8 cellular contexts compared by ENCODE assay signal in the genomic region with DNA sequence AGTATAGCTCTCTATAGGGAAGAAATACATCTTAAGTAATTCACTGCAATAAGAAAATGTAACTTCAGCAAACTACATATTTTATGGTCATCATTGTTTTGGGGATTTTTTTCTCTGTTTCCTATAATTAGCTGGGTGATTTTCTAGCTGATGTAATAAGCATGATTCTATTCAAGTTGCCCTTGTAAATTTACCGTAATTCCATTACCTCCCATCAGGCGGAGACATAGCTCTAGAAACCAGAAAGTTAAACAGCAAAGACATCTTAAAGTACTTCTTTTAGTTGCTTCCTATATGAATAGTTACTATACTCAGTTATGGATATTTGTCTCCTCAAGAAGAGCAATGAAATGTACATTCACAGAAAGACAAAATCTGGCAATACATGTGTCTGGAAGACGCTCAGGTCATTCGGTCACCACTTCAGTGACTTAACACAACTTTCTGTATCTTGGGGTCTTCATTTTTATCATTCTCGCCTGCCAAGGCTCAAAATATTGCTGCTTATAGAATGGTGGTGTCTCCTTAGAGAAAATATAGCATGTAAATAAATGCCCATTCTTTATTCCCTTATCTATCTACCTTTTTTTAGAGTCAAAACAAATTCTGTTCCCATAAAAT.
DNase-seq lines count a peak whose midpoint lies in the region; ATAC-seq and TF ChIP-seq lines count a peak whose summit lies in the region.

No MANE protein-coding gene starts in this region.

- H3K27me3 ChIP-seq in DND-41 (ENCODE audit: insufficient read depth, low read length, poor library complexity) (no peaks in the 10 kb centered on the region), HL-60 (ENCODE audit: insufficient read depth, poor library complexity, severe bottlenecking) (peaks cover 2% of the 10 kb centered on the region), gastroesophageal sphincter (no peaks in the 10 kb centered on the region), testis (no peaks in the 10 kb centered on the region)

- no peak for DNase-seq in DND-41
- DNase-seq in HL-60 (ENCODE audit: low read depth in 1 of 2, low spot score in 1 of 2), result peak in 1 of 2 experiments; percentile 27
- DNase-seq in RPMI7951 (ENCODE audit: low read depth), result peak; percentile 61
- no peak for DNase-seq in NCI-H2029 treated with DMSO at 0.1 percent for 48 hours (lab: John Stamatoyannopoulos, UW)
- no peak for DNase-seq in testis
- no peak for DNase-seq in NCI-H345 (lab: John Stamatoyannopoulos, UW)

- H3K4me3 ChIP-seq in DND-41 (ENCODE audit: low read depth in 1 of 2, low read length in 2 of 2), result no peak overlapping the region
- H3K4me3 ChIP-seq in HL-60 (replicated peaks; ENCODE audit: insufficient read depth, low read length), result no peak overlapping the region
- no peak overlapping the region for H3K4me3 ChIP-seq in gastroesophageal sphincter
- H3K4me3 ChIP-seq in testis, result no peak overlapping the region

- H3K4me1 ChIP-seq in DND-41 (ENCODE audit: insufficient read depth, low read length) (no peaks in the 10 kb centered on the region), gastroesophageal sphincter (no peaks in the 10 kb centered on the region), testis (no peaks in the 10 kb centered on the region)

- 60 to 63% methylated on average over 5 of the region's 5 CpGs for WGBS in gastroesophageal sphincter (ENCODE audit: low coverage in 1 of 2), 2 donors
- 82 to 87% methylated on average over 5 of the region's 5 CpGs for WGBS in testis, 2 donors

- no peak overlapping the region for H2AFZ ChIP-seq in DND-41 (ENCODE audit: low read depth, low read length)

- no peaks in the 10 kb centered on the region for H3K9me3 ChIP-seq in DND-41 (ENCODE audit: insufficient read depth, low read length, severe bottlenecking)
- no peaks in the 10 kb centered on the region for H3K9me3 ChIP-seq in gastroesophageal sphincter
- H3K9me3 ChIP-seq in testis, result no peaks in the 10 kb centered on the region

- TF ChIP-seq CTCF in DND-41 (IDR thresholded peaks at IDR 0.05; ENCODE audit: borderline replicate concordance, extremely low read depth, low read length, poor library complexity, severe bottlenecking) (peak; percentile 59), HL-60 (IDR thresholded peaks at IDR 0.05; ENCODE audit: insufficient read depth, low read length) (peak; percentile 26), gastroesophageal sphincter (IDR thresholded peaks at IDR 0.05) (peak; percentile 5 to 40 (median 30)), testis (IDR thresholded peaks at IDR 0.05) (peak in 1 of 3 experiments; percentile 27)

- intact Hi-C loops in testis (cut with DNase I; ENCODE audit: low total_unique reads), result no loop called here

- H3K9ac ChIP-seq in DND-41 (ENCODE audit: low read depth, low read length), result no peak overlapping the region

- TF ChIP-seq POLR2A in gastroesophageal sphincter (IDR thresholded peaks at IDR 0.05) (no peak), testis (IDR thresholded peaks at IDR 0.05) (no peak)

- ATAC-seq in DND-41 (ENCODE audit: insufficient read depth, low read depth) (0 out of 3 replicates have a peak, but pooled peaks have one; percentile 52), GM19467 (IDR thresholded peaks at IDR 0.05; ENCODE audit: unreplicated experiment) (peak; percentile 73), gastroesophageal sphincter (no peak)

- H4K20me1 ChIP-seq in DND-41 (ENCODE audit: insufficient read depth, low read length), result no peaks in the 10 kb centered on the region

- H3K36me3 ChIP-seq in DND-41 (ENCODE audit: insufficient read depth, low read length), result no peaks in the 10 kb centered on the region
- no peaks in the 10 kb centered on the region for H3K36me3 ChIP-seq in gastroesophageal sphincter
- H3K36me3 ChIP-seq in testis (ENCODE audit: low read depth, missing control alignments), result no peaks in the 10 kb centered on the region

- TF ChIP-seq EP300 in gastroesophageal sphincter (IDR thresholded peaks at IDR 0.05), result no peak

- H3K79me2 ChIP-seq in DND-41 (ENCODE audit: insufficient read depth, low read length), result no peaks in the 10 kb centered on the region

- H3K4me2 ChIP-seq in DND-41 (ENCODE audit: insufficient read depth, low read length), result no peak overlapping the region

- H3K27ac ChIP-seq in DND-41 (ENCODE audit: low read length) (no peak overlapping the region), HL-60 (replicated peaks) (no peak overlapping the region), gastroesophageal sphincter (no peak overlapping the region), testis (no peak overlapping the region)
